In the genomic region with DNA sequence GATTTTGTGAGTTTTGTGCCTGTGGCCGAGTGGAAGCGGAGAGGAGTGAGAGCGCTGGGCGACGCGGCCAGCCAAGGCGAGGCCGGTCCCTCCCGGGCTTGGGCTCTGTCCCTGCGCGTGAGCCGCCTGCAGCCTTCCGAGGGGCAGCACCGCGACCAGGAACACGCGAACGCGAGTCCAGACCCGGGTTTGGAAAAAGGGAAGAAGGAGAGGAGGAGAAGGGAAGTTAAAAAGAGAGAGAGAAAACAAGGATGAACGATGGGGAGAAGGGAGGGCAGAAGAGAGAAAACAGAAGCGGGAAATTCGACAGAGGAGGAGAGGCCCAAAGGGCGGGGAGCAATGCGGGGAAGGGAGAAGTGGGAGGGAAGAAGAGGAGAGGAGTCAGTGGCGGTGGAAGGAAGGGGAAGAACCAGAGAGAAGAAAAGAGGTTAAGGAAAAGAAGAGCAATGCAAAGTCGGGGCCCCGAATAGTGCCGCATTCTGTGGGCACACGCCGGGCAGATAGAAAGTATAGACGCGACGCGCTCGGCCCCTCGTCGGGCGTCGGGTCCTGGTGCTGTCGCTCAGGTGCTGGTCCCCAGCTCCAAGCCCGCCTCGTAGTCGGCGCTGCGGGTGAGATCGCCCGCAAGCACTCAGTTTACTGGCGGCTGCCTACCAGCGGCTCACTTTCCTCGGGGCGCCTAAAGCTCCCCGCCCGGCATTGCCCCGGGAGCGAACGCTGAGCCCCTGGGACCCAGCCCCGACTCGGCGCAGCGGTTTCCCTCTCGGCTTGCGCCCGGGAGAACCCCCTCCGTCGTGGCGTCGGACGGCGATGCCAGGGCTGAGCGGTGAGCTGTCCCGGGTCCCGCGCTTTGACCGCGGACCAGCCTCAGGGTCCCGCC, we compare ENCODE assay signal across 10 cellular contexts. TPM values are rescaled to one million over a fixed set of nuclear protein-coding genes. Genes with fewer than 3 reads are reported as not detected.
DNase-seq lines count a peak whose midpoint lies in the region; ATAC-seq, FAIRE-seq and TF ChIP-seq lines count a peak whose summit lies in the region.
"Had no signal": no experiment of that assay in that cellular context is flagged by ENCODE, and none has a peak within 500 bp of the region (broad histone marks: within the 10 kb centered on the region; RNA-seq: fewer than 3 reads in every experiment).

No MANE protein-coding gene starts in this region.

- no peak for TF ChIP-seq RAD21 in HepG2 (CRISPR knock-in tag; IDR thresholded peaks at IDR 0.05)

- peaks cover 91% of the 10 kb centered on the region for H3K27me3 Mint-ChIP-seq in activated CD4-positive, alpha-beta T cell treated with anti-CD3 and anti-CD28 coated beads, Interleukin-2, amount 10 ng/mL, durations not matched to agents 7 days and 5 days
- peaks cover 82% of the 10 kb centered on the region for H3K27me3 Mint-ChIP-seq in astrocyte (ENCODE audit: low read depth, unreplicated experiment)

- in situ Hi-C loops in HepG2 (cut with HindIII; ENCODE audit: extremely low pct_ligation_motif_present, low pct_unique_long_range_greater_than_20kb), result no loop called here

- H3K79me2 ChIP-seq in astrocyte (ENCODE audit: insufficient read depth, low read length), result no peaks in the 10 kb centered on the region
- H3K79me2 ChIP-seq in HepG2 (ENCODE audit: insufficient read depth, low read length), result no peaks in the 10 kb centered on the region

- 32% methylated on average over 41 of the region's 77 CpGs for WGBS in HepG2 (ENCODE audit: low lambda C conversion rate)

- POLR2A ChIA-PET in activated CD4-positive, alpha-beta T cell treated with anti-CD3 and anti-CD28 coated beads, Interleukin-2, amount 10 ng/mL, durations not matched to agents 7 days and 5 days (lab: Charles Lee), result interaction anchor here (0.6 kb wide), 1 partner anchor 318 kb away, joined by 6 read pairs; no protein-coding TSS in a partner anchor
- POLR2A ChIA-PET in HepG2 (lab: Yijun Ruan, JAX), result interaction anchor here (0.5 kb wide), 1 partner anchor 1949 kb away, joined by 3 read pairs; no protein-coding TSS in a partner anchor

- H3K27ac Mint-ChIP-seq in activated CD4-positive, alpha-beta T cell treated with anti-CD3 and anti-CD28 coated beads, Interleukin-2, amount 10 ng/mL, durations not matched to agents 7 days and 5 days, result no peak overlapping the region
- no peak overlapping the region for H3K27ac Mint-ChIP-seq in astrocyte (ENCODE audit: unreplicated experiment)

- BruUV-seq in HepG2 (replicated peaks; lab: Mats Ljungman, UMichigan), result no TSS peak

- no peaks in the 10 kb centered on the region for H3K36me3 Mint-ChIP-seq in activated CD4-positive, alpha-beta T cell treated with anti-CD3 and anti-CD28 coated beads, Interleukin-2, amount 10 ng/mL, durations not matched to agents 7 days and 5 days (ENCODE audit: low read depth)
- H3K36me3 Mint-ChIP-seq in astrocyte (ENCODE audit: low read depth, unreplicated experiment), result no peaks in the 10 kb centered on the region

- ATAC-seq in HepG2, result peak; percentile 16; the same call in 1 of the 3 replicates
- ATAC-seq in thoracic aorta (ENCODE audit: insufficient number of reproducible peaks, low FRiP score, low read depth), result no peak

- peaks cover 8% of the 10 kb centered on the region for H4K20me1 ChIP-seq in astrocyte (ENCODE audit: insufficient read depth, low read length)
- H4K20me1 ChIP-seq in HepG2 (ENCODE audit: insufficient read depth, low read length), result 0 out of 2 replicates have a peak, but pooled peaks cover 5% of the 10 kb centered on the region
- H4K20me1 ChIP-seq: BLaER1 had no signal

- H3K9me3 ChIP-seq in astrocyte (ENCODE audit: insufficient read depth, low read depth, low read length), result no peaks in the 10 kb centered on the region
- H3K9me3 ChIP-seq in HepG2 (ENCODE audit: low read length), result no peaks in the 10 kb centered on the region
- H3K9me3 ChIP-seq in thoracic aorta, result no peaks in the 10 kb centered on the region

- no peaks in the 10 kb centered on the region for H3K9me3 Mint-ChIP-seq in activated CD4-positive, alpha-beta T cell treated with anti-CD3 and anti-CD28 coated beads, Interleukin-2, amount 10 ng/mL, durations not matched to agents 7 days and 5 days
- no peaks in the 10 kb centered on the region for H3K9me3 Mint-ChIP-seq in astrocyte (ENCODE audit: unreplicated experiment)

- peak overlapping the region; percentile 38 for H3K4me3 ChIP-seq in astrocyte (ENCODE audit: insufficient read depth, low read depth, low read length)
- peak overlapping the region in 1 of 3 experiments; percentile 33; a peak in 1 of 6 replicates for H3K4me3 ChIP-seq in HepG2 (replicated peaks in 1 of 3; ENCODE audit: insufficient read depth in 1 of 3, low read depth in 2 of 3, low read length in 3 of 3)
- H3K4me3 ChIP-seq in thoracic aorta, result peak overlapping the region; percentile 63
- H3K4me3 ChIP-seq: BLaER1 had no signal

- peaks cover 93% of the 10 kb centered on the region for H3K27me3 ChIP-seq in astrocyte (ENCODE audit: insufficient read depth, low read length)
- H3K27me3 ChIP-seq in HepG2 (ENCODE audit: control insufficient read depth in 1 of 2, insufficient read depth in 2 of 2, low read length in 2 of 2), result peaks cover 10 to 88% of the 10 kb centered on the region in 2 experiments
- H3K27me3 ChIP-seq in thoracic aorta (replicated peaks; ENCODE audit: insufficient read depth), result peaks cover 7% of the 10 kb centered on the region

- peaks cover 7% of the 10 kb centered on the region for H3K4me1 ChIP-seq in astrocyte (ENCODE audit: insufficient read depth, low read length)
- H3K4me1 ChIP-seq in HepG2 (ENCODE audit: insufficient read depth, low read length), result no peaks in the 10 kb centered on the region
- peaks cover 15 to 38% of the 10 kb centered on the region in 2 donors for H3K4me1 ChIP-seq in thoracic aorta (ENCODE audit: control insufficient read depth in 1 of 2, low read depth in 2 of 2)
- H3K4me1 ChIP-seq: BLaER1 had no signal

- FAIRE-seq in astrocyte (lab: Jason Lieb, UNC) (no peak), HepG2 (lab: Jason Lieb, UNC) (no peak)

- TF ChIP-seq CTCF in astrocyte (IDR thresholded peaks at IDR 0.05; ENCODE audit: insufficient read depth, low read depth, low read length), result no peak
- no peak for TF ChIP-seq CTCF in HepG2 (CRISPR knock-in tag; IDR thresholded peaks at IDR 0.05)
- TF ChIP-seq CTCF in thoracic aorta (IDR thresholded peaks at IDR 0.05), result no peak

- TF ChIP-seq EP300 in HepG2 (IDR thresholded peaks at IDR 0.05; ENCODE audit: low read depth in 2 of 2, low read length in 2 of 2) (no peak), HepG2 (CRISPR knock-in tag; IDR thresholded peaks at IDR 0.05; ENCODE audit: borderline replicate concordance) (no peak)

- no peaks in the 10 kb centered on the region for H3K36me3 ChIP-seq in astrocyte (ENCODE audit: insufficient read depth, low read length)
- H3K36me3 ChIP-seq in HepG2 (replicated peaks in 1 of 2; ENCODE audit: control insufficient read depth in 1 of 2, insufficient read depth in 2 of 2, low read length in 2 of 2), result no peaks in the 10 kb centered on the region
- no peaks in the 10 kb centered on the region for H3K36me3 ChIP-seq in thoracic aorta
- H3K36me3 ChIP-seq: BLaER1 had no signal

- intact Hi-C loops in HepG2 (cut with micrococcal nuclease; ENCODE audit: unreplicated experiment), result no loop called here

- H2AFZ ChIP-seq in astrocyte (ENCODE audit: low read depth, low read length) (peak overlapping the region; percentile 3), HepG2 (ENCODE audit: low read length) (no peak overlapping the region)

- no peak overlapping the region for H3K9ac ChIP-seq in astrocyte (ENCODE audit: low read length)
- no peak overlapping the region for H3K9ac ChIP-seq in HepG2 (ENCODE audit: insufficient read depth, low read depth, low read length)
- H3K9ac ChIP-seq: BLaER1 had no signal

- peaks cover 26% of the 10 kb centered on the region for H3K4me1 Mint-ChIP-seq in activated CD4-positive, alpha-beta T cell treated with anti-CD3 and anti-CD28 coated beads, Interleukin-2, amount 10 ng/mL, durations not matched to agents 7 days and 5 days
- H3K4me1 Mint-ChIP-seq in astrocyte (ENCODE audit: low read depth, unreplicated experiment), result peaks cover 4% of the 10 kb centered on the region

- peak overlapping the region; percentile 40 for H3K4me3 Mint-ChIP-seq in activated CD4-positive, alpha-beta T cell treated with anti-CD3 and anti-CD28 coated beads, Interleukin-2, amount 10 ng/mL, durations not matched to agents 7 days and 5 days
- no peak overlapping the region for H3K4me3 Mint-ChIP-seq in astrocyte (ENCODE audit: unreplicated experiment)

- TF ChIP-seq POLR2A in HepG2 (IDR thresholded peaks at IDR 0.05; ENCODE audit: insufficient read depth in 1 of 2, low read depth in 2 of 2, low read length in 2 of 2), result no peak

- CTCF ChIA-PET in activated CD4-positive, alpha-beta T cell treated with anti-CD3 and anti-CD28 coated beads, Interleukin-2, amount 10 ng/mL, durations not matched to agents 7 days and 5 days (lab: Charles Lee), result interaction anchor here (0.6 to 1.1 kb wide), 2 partner anchors 9 to 311 kb away, joined by 3 to 4 read pairs; no protein-coding TSS in a partner anchor
- CTCF ChIA-PET in HepG2 (lab: Yijun Ruan, JAX; ENCODE audit: low intra/inter-chr PET ratio, low total read pairs), result no interaction called here

- peak overlapping the region; percentile 75 for H3K4me2 ChIP-seq in astrocyte (ENCODE audit: low read length)
- peak overlapping the region; percentile 49; the same call in 1 of the 2 replicates for H3K4me2 ChIP-seq in HepG2 (ENCODE audit: low read depth, low read length)
- H3K4me2 ChIP-seq: BLaER1 had no signal

- no peak for DNase-seq in activated CD4-positive, alpha-beta T cell treated with anti-CD3 and anti-CD28 coated beads, Interleukin-2, amount 10 ng/mL, durations not matched to agents 7 days and 5 days
- DNase-seq in activated CD4-positive, alpha-beta T cell treated with anti-CD3 and anti-CD28 coated beads, Interleukin-2, amount 50 U/mL, for 4 hours, result no peak
- DNase-seq in astrocyte (ENCODE audit: low read depth) (no peak), HepG2 (ENCODE audit: low spot score) (no peak), thoracic aorta (ENCODE audit: low spot score) (no peak), NCI-H146 (lab: John Stamatoyannopoulos, UW) (no peak), Kasumi-1 (lab: John Stamatoyannopoulos, UW) (no peak), DMS153 (lab: John Stamatoyannopoulos, UW) (no peak)
- DNase-seq: NCI-H1417 had no signal

- H3K27ac ChIP-seq in astrocyte (ENCODE audit: low read depth, low read length) (no peak overlapping the region), HepG2 (ENCODE audit: extremely low read length, insufficient read depth, low read length) (no peak overlapping the region), thoracic aorta (no peak overlapping the region)
- H3K27ac ChIP-seq: BLaER1 had no signal

RNA-seq across cellular contexts. Expression of gene BARX2, which starts 2.8 kb away (rescaled TPM):
- not detected for total RNA-seq in activated CD4-positive, alpha-beta T cell treated with anti-CD3 and anti-CD28 coated beads, Interleukin-2, amount 10 ng/mL, durations not matched to agents 7 days and 5 days
- not detected in 2 replicates for total RNA-seq in astrocyte
- not detected in 2 replicates for total RNA-seq in HepG2 (2016; rRNA removed; fragmentation: Illumina TruSeq; extraction: Trizol)
- not detected in 2 replicates for total RNA-seq in HepG2 (2016; cell fraction: cytosol; rRNA removed; fragmentation: Illumina TruSeq; extraction: Trizol; ENCODE audit: low read depth)
- total RNA-seq in HepG2 (2016; cell fraction: insoluble cytoplasmic fraction; rRNA removed; fragmentation: Illumina TruSeq; extraction: Trizol), result not detected in 2 replicates
- total RNA-seq in HepG2 (2016; cell fraction: membrane; rRNA removed; fragmentation: Illumina TruSeq; extraction: Trizol), result not detected in 2 replicates
- not detected in 2 replicates for total RNA-seq in HepG2 (2016; cell fraction: nucleus; rRNA removed; fragmentation: Illumina TruSeq; extraction: Trizol)
- polyA plus RNA-seq in HepG2 (2011; rRNA removed), result not detected in 2 replicates
- polyA plus RNA-seq in HepG2 (2011; cell fraction: cytosol; rRNA removed), result not detected in 2 replicates
- not detected in 2 replicates for polyA plus RNA-seq in HepG2 (2011; cell fraction: nucleus; rRNA removed)
- not detected in 2 replicates for polyA plus RNA-seq in HepG2 (2012)
- polyA plus RNA-seq in HepG2 (2016; cell fraction: cytosol; fragmentation: Illumina TruSeq; extraction: Trizol; ENCODE audit: low read depth), result not detected in 2 replicates
- not detected in 2 replicates for polyA plus RNA-seq in HepG2 (2016; cell fraction: insoluble cytoplasmic fraction; fragmentation: Illumina TruSeq; extraction: Trizol; ENCODE audit: low read depth)
- not detected in 2 replicates for polyA plus RNA-seq in HepG2 (2016; cell fraction: membrane; fragmentation: Illumina TruSeq; extraction: Trizol; ENCODE audit: low read depth)
- not detected in 2 replicates for polyA plus RNA-seq in HepG2 (2016; cell fraction: nucleus; fragmentation: Illumina TruSeq; extraction: Trizol; ENCODE audit: insufficient read depth, low read depth)
- polyA minus RNA-seq in HepG2 (2011; rRNA and poly(A)+ RNA removed; ENCODE audit: low replicate concordance), result 0.16 TPM in 1 of 2 replicates, not detected in the other
- not detected in 2 replicates for polyA minus RNA-seq in HepG2 (2011; cell fraction: cytosol; rRNA and poly(A)+ RNA removed)
- not detected in 2 replicates for polyA minus RNA-seq in HepG2 (2011; cell fraction: nucleus; rRNA and poly(A)+ RNA removed)
- not detected for total RNA-seq in thoracic aorta
